Comparison of ENCODE assay signal across 8 cellular contexts in the genomic region with DNA sequence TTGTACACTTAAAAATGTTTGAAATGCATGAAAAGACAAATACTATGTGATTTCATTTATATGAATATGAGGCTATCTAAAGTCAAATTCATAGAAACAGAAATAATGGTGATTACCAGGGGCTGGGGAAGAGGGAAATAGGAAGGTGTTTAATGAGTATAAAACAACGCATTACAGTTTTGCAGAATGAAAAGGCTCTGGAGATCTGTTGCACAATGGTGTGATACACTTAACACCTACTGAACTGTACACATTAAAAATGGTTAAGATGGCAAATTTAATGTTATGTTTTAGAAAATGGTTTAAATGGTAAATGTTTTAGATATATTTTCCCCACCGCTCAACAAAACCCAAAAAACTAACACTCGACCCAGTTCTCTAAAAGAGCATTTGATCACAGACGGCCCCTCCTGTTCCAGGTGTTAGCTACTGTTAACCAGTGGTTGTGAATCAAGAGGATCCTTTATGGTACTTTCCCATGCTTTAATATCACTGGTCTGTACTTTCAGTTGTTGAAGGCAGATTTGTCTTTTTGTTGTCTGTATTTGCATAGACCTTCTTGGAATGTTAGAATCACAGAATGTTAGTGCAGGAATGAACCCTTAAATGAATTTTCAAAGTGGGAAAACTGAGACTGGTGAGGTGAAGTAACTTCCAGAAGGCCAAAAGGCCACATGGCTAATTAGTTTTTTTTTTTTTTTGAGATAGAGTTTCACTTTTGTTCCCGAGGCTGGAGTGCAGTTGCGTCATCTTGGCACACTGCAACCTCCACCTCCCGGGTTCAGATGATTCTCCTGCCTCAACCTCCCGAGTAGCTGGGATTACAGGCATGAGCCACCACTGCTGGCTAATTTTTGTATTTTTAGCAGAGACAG. TPM values are rescaled to one million over a fixed set of nuclear protein-coding genes. Genes with fewer than 3 reads are reported as not detected.
A peak's percentile ranks its signal among the peaks of the same experiment; 100 is the strongest.
DNase-seq lines count a peak whose midpoint lies in the region; ATAC-seq and TF ChIP-seq lines count a peak whose summit lies in the region.

No MANE protein-coding gene starts in this region.

- H3K36me3 ChIP-seq in naive thymus-derived CD4-positive, alpha-beta T cell (ENCODE audit: control insufficient read depth in 2 of 3, insufficient read depth in 3 of 3, low read length in 3 of 3): no peaks in the 10 kb centered on the region
- peaks cover 0 to 29% (median 0%) of the 10 kb centered on the region in 3 donors for H3K36me3 ChIP-seq in esophagus squamous epithelium

- WGBS in esophagus squamous epithelium, 2 donors: 23 to 37% methylated on average over 8 of the region's 8 CpGs

- peaks cover 69% of the 10 kb centered on the region for H3K4me1 Mint-ChIP-seq in central memory CD8-positive, alpha-beta T cell
- H3K4me1 Mint-ChIP-seq in naive thymus-derived CD4-positive, alpha-beta T cell: peaks cover 50 to 79% (median 67%) of the 10 kb centered on the region in 7 donors

- H3K9me3 ChIP-seq in naive thymus-derived CD4-positive, alpha-beta T cell (ENCODE audit: control insufficient read depth in 2 of 3, low read length in 3 of 3): no peaks in the 10 kb centered on the region
- no peaks in the 10 kb centered on the region for H3K9me3 ChIP-seq in esophagus squamous epithelium

- no peaks in the 10 kb centered on the region for H3K9me3 Mint-ChIP-seq in central memory CD8-positive, alpha-beta T cell
- H3K9me3 Mint-ChIP-seq in naive thymus-derived CD4-positive, alpha-beta T cell: no peaks in the 10 kb centered on the region

- H3K27ac ChIP-seq in naive thymus-derived CD4-positive, alpha-beta T cell (ENCODE audit: low read depth, low read length): no peak overlapping the region
- peak overlapping the region in 2 of 4 donors; percentile 57 to 76 for H3K27ac ChIP-seq in esophagus squamous epithelium

- H3K4me1 ChIP-seq in naive thymus-derived CD4-positive, alpha-beta T cell (ENCODE audit: control insufficient read depth in 2 of 2, insufficient read depth in 2 of 2, low read length in 2 of 2): peaks cover 0 to 17% of the 10 kb centered on the region in 2 donors
- H3K4me1 ChIP-seq in esophagus squamous epithelium: peaks cover 15 to 87% (median 43%) of the 10 kb centered on the region in 3 donors

- peak overlapping the region; percentile 74 for H3K27ac Mint-ChIP-seq in central memory CD8-positive, alpha-beta T cell (ENCODE audit: low read depth)
- H3K27ac Mint-ChIP-seq in naive thymus-derived CD4-positive, alpha-beta T cell: peak overlapping the region in 6 of 9 donors; percentile 4 to 39 (median 15)

- H3K27me3 ChIP-seq in naive thymus-derived CD4-positive, alpha-beta T cell (ENCODE audit: control insufficient read depth in 2 of 2, insufficient read depth in 2 of 2, low read length in 2 of 2): no peaks in the 10 kb centered on the region
- no peaks in the 10 kb centered on the region for H3K27me3 ChIP-seq in esophagus squamous epithelium

- intact Hi-C loops in naive thymus-derived CD4-positive, alpha-beta T cell (cut with micrococcal nuclease): loop anchor here in 1 of 2 donors (1.0 kb wide), 1 partner anchor 10 kb away; the partner anchor contains the start of gene RAB10
- intact Hi-C loops in esophagus squamous epithelium (cut with DNase I): no loop called here

- peak; percentile 90 for ATAC-seq in central memory CD8-positive, alpha-beta T cell (replicated peaks; ENCODE audit: extremely low read depth, poor library complexity, severe bottlenecking)
- peak; percentile 72 for ATAC-seq in naive thymus-derived CD4-positive, alpha-beta T cell
- no peak for ATAC-seq in HG03571 (IDR thresholded peaks at IDR 0.05; ENCODE audit: unreplicated experiment)

- CTCF ChIA-PET in GM10248 (lab: Yijun Ruan, JAX): no interaction called here
- CTCF ChIA-PET in naive thymus-derived CD4-positive, alpha-beta T cell (lab: Charles Lee): no interaction called here

- no peak overlapping the region for H3K4me3 ChIP-seq in naive thymus-derived CD4-positive, alpha-beta T cell (ENCODE audit: low read length)
- peak overlapping the region in 2 of 4 donors; percentile 0 to 40 for H3K4me3 ChIP-seq in esophagus squamous epithelium

- peaks cover 12% of the 10 kb centered on the region for H3K36me3 Mint-ChIP-seq in central memory CD8-positive, alpha-beta T cell (ENCODE audit: insufficient read depth)
- peaks cover 0 to 25% (median 16%) of the 10 kb centered on the region in 5 donors for H3K36me3 Mint-ChIP-seq in naive thymus-derived CD4-positive, alpha-beta T cell

- H3K27me3 Mint-ChIP-seq in central memory CD8-positive, alpha-beta T cell: no peaks in the 10 kb centered on the region
- no peaks in the 10 kb centered on the region for H3K27me3 Mint-ChIP-seq in naive thymus-derived CD4-positive, alpha-beta T cell

- POLR2A ChIA-PET in GM10248 (lab: Yijun Ruan, JAX): interaction anchor here (1.2 kb wide), 1 partner anchor 10 kb away, joined by 4 read pairs; the partner anchor contains the start of gene RAB10
- POLR2A ChIA-PET in naive thymus-derived CD4-positive, alpha-beta T cell (lab: Charles Lee): interaction anchor here (0.6 kb wide), 1 partner anchor 8 kb away, joined by 3 read pairs; no protein-coding TSS in a partner anchor

- peak overlapping the region; percentile 33 for H3K4me3 Mint-ChIP-seq in central memory CD8-positive, alpha-beta T cell
- peak overlapping the region in 9 of 10 donors; percentile 0 to 43 (median 23) for H3K4me3 Mint-ChIP-seq in naive thymus-derived CD4-positive, alpha-beta T cell

- DNase-seq in GM10248 (ENCODE audit: extremely low spot score): peak; percentile 45
- DNase-seq in HT1080 (ENCODE audit: low read depth): peak; percentile 27
- no peak for DNase-seq in central memory CD8-positive, alpha-beta T cell (ENCODE audit: low spot score in 2 of 2)
- no peak for DNase-seq in naive thymus-derived CD4-positive, alpha-beta T cell
- no peak for DNase-seq in anterior cingulate cortex (lab: John Stamatoyannopoulos, UW)
- no peak for DNase-seq in esophagus squamous epithelium (lab: John Stamatoyannopoulos, UW)
- DNase-seq in NCI-H2081 (lab: John Stamatoyannopoulos, UW): no peak

- no peak for TF ChIP-seq CTCF in GM10248 (IDR thresholded peaks at IDR 0.05; ENCODE audit: control extremely low read depth, extremely low read depth, low read depth, missing control alignments)
- TF ChIP-seq CTCF in esophagus squamous epithelium (IDR thresholded peaks at IDR 0.05): no peak

- TF ChIP-seq POLR2A in esophagus squamous epithelium (IDR thresholded peaks at IDR 0.05): no peak

RNA-seq across cellular contexts. Expression of gene RAB10, which starts 10.2 kb away (rescaled TPM):
- 100.0 and 126 TPM in 2 replicates for total RNA-seq in HT1080 (2014; rRNA removed; shearing (Covaris generic))
- polyA plus RNA-seq in HT1080 (2015; cell fraction: cytosol; rRNA removed): 98.3 and 120 TPM in 2 replicates
- 72.2 and 74.1 TPM in 2 replicates for polyA plus RNA-seq in HT1080 (2015; cell fraction: nucleus; rRNA removed)
- 100 to 1,000 TPM in 1 of 5 experiments, 10 to 100 TPM in 4; 25.6 to 108 (median 60.5) TPM for total RNA-seq in naive thymus-derived CD4-positive, alpha-beta T cell
- 10 to 100 TPM; 56.1 to 73.2 TPM for polyA plus RNA-seq in naive thymus-derived CD4-positive, alpha-beta T cell
- 100 to 1,000 TPM; 214 to 388 (median 335) TPM for total RNA-seq in esophagus squamous epithelium

Comparison
In these comparisons a context has a peak if more than half of its experiments do, and no peak if none do; other contexts are left out.
1. DNase-seq: peak in GM10248 (single experiment) and HT1080 (single experiment); none in central memory CD8-positive, alpha-beta T cell (0 of 2), naive thymus-derived CD4-positive, alpha-beta T cell (0 of 9), anterior cingulate cortex (0 of 58), esophagus squamous epithelium (single experiment) and NCI-H2081 (0 of 2).